1 cellular context compared by ENCODE assay signal in genomic region chr5:5492087-5492933, GRCh38.
TF ChIP-seq lines count a peak whose summit lies in the region.

No MANE protein-coding gene starts in this region.

TF ChIP-seq in HCT116, 20 proteins besides CTCF, POLR2A, EP300 and RAD21 (continued from another document):
- TF ChIP-seq REST (IDR thresholded peaks at IDR 0.05; ENCODE audit: low read depth) = no peak
- no peak for TF ChIP-seq CEBPB (IDR thresholded peaks at IDR 0.05; ENCODE audit: low read depth)
- no peak for TF ChIP-seq TCF7L2 (IDR thresholded peaks at IDR 0.05; ENCODE audit: borderline replicate concordance, extremely low read depth, insufficient read depth, insufficient read length)
